Comparison of ENCODE assay signal across 1 cellular context in the genomic region with DNA sequence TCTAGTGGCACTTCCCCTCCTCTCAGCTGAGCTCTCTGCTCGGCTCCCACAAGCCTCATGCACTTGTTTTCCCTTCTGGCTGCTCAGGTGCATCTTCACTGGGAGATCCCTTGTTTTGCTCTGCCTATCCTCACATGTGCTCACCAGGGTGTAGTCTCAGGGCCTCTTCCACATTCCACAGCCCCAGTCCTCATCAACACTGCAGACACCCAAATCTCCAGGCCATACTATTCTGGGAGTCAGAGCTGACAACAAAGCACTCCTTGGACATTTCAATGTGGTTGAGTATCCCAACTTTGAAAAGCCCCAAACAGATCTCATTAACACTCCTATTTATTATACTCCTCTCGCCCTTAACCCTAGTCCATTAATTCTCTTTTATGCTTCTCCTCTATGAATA.
TF ChIP-seq lines count a peak whose summit lies in the region.

No MANE protein-coding gene starts in this region.

TF ChIP-seq in SK-N-SH, 30 proteins besides CTCF, POLR2A, EP300 and RAD21:
- TF ChIP-seq SMC3 (IDR thresholded peaks at IDR 0.05; ENCODE audit: low read depth, low read length) (no peak), GABPA (IDR thresholded peaks at IDR 0.05; ENCODE audit: low read depth) (no peak), FOXM1 (IDR thresholded peaks at IDR 0.05; ENCODE audit: low read depth) (no peak), RXRA (IDR thresholded peaks at IDR 0.05; ENCODE audit: borderline replicate concordance, low read depth) (no peak), FOXJ3 (CRISPR knock-in tag; IDR thresholded peaks at IDR 0.05) (no peak), MEF2A (IDR thresholded peaks at IDR 0.05; ENCODE audit: borderline replicate concordance, low read depth) (no peak), GATA2 (CRISPR knock-in tag; IDR thresholded peaks at IDR 0.05) (no peak), POLR2AphosphoS5 (IDR thresholded peaks at IDR 0.05; ENCODE audit: low read depth, low read length) (no peak), TEAD4 (IDR thresholded peaks at IDR 0.05; ENCODE audit: borderline replicate concordance, insufficient read depth) (no peak), TCF12 (IDR thresholded peaks at IDR 0.05) (no peak), RFX5 (IDR thresholded peaks at IDR 0.05; ENCODE audit: low read length) (no peak), TAF1 (IDR thresholded peaks at IDR 0.05; ENCODE audit: borderline replicate concordance, low read depth, low read length) (no peak), YY1 (IDR thresholded peaks at IDR 0.05; ENCODE audit: low read depth) (no peak)
- TF ChIP-seq, protein P1, sequence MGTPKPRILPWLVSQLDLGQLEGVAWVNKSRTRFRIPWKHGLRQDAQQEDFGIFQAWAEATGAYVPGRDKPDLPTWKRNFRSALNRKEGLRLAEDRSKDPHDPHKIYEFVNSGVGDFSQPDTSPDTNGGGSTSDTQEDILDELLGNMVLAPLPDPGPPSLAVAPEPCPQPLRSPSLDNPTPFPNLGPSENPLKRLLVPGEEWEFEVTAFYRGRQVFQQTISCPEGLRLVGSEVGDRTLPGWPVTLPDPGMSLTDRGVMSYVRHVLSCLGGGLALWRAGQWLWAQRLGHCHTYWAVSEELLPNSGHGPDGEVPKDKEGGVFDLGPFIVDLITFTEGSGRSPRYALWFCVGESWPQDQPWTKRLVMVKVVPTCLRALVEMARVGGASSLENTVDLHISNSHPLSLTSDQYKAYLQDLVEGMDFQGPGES (IDR thresholded peaks at IDR 0.05; ENCODE audit: low read depth, low read length) = no peak
- TF ChIP-seq, protein P2, sequence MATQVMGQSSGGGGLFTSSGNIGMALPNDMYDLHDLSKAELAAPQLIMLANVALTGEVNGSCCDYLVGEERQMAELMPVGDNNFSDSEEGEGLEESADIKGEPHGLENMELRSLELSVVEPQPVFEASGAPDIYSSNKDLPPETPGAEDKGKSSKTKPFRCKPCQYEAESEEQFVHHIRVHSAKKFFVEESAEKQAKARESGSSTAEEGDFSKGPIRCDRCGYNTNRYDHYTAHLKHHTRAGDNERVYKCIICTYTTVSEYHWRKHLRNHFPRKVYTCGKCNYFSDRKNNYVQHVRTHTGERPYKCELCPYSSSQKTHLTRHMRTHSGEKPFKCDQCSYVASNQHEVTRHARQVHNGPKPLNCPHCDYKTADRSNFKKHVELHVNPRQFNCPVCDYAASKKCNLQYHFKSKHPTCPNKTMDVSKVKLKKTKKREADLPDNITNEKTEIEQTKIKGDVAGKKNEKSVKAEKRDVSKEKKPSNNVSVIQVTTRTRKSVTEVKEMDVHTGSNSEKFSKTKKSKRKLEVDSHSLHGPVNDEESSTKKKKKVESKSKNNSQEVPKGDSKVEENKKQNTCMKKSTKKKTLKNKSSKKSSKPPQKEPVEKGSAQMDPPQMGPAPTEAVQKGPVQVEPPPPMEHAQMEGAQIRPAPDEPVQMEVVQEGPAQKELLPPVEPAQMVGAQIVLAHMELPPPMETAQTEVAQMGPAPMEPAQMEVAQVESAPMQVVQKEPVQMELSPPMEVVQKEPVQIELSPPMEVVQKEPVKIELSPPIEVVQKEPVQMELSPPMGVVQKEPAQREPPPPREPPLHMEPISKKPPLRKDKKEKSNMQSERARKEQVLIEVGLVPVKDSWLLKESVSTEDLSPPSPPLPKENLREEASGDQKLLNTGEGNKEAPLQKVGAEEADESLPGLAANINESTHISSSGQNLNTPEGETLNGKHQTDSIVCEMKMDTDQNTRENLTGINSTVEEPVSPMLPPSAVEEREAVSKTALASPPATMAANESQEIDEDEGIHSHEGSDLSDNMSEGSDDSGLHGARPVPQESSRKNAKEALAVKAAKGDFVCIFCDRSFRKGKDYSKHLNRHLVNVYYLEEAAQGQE (IDR thresholded peaks at IDR 0.05; ENCODE audit: low read depth, low read length) = no peak
- TF ChIP-seq, protein P3, sequence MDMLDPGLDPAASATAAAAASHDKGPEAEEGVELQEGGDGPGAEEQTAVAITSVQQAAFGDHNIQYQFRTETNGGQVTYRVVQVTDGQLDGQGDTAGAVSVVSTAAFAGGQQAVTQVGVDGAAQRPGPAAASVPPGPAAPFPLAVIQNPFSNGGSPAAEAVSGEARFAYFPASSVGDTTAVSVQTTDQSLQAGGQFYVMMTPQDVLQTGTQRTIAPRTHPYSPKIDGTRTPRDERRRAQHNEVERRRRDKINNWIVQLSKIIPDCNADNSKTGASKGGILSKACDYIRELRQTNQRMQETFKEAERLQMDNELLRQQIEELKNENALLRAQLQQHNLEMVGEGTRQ (IDR thresholded peaks at IDR 0.05; ENCODE audit: borderline replicate concordance, low read depth, low read length) = no peak
- TF ChIP-seq, protein P4, sequence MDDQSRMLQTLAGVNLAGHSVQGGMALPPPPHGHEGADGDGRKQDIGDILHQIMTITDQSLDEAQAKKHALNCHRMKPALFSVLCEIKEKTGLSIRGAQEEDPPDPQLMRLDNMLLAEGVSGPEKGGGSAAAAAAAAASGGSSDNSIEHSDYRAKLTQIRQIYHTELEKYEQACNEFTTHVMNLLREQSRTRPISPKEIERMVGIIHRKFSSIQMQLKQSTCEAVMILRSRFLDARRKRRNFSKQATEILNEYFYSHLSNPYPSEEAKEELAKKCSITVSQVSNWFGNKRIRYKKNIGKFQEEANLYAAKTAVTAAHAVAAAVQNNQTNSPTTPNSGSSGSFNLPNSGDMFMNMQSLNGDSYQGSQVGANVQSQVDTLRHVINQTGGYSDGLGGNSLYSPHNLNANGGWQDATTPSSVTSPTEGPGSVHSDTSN (IDR thresholded peaks at IDR 0.05) = no peak
- TF ChIP-seq, protein P5, sequence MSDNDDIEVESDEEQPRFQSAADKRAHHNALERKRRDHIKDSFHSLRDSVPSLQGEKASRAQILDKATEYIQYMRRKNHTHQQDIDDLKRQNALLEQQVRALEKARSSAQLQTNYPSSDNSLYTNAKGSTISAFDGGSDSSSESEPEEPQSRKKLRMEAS (IDR thresholded peaks at IDR 0.05; ENCODE audit: low read depth) = no peak
- TF ChIP-seq, protein P6, sequence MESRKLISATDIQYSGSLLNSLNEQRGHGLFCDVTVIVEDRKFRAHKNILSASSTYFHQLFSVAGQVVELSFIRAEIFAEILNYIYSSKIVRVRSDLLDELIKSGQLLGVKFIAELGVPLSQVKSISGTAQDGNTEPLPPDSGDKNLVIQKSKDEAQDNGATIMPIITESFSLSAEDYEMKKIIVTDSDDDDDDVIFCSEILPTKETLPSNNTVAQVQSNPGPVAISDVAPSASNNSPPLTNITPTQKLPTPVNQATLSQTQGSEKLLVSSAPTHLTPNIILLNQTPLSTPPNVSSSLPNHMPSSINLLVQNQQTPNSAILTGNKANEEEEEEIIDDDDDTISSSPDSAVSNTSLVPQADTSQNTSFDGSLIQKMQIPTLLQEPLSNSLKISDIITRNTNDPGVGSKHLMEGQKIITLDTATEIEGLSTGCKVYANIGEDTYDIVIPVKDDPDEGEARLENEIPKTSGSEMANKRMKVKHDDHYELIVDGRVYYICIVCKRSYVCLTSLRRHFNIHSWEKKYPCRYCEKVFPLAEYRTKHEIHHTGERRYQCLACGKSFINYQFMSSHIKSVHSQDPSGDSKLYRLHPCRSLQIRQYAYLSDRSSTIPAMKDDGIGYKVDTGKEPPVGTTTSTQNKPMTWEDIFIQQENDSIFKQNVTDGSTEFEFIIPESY (IDR thresholded peaks at IDR 0.05; ENCODE audit: borderline replicate concordance, low read depth) = no peak
